Comparison of ENCODE assay signal across 21 cellular contexts in the genomic region with DNA sequence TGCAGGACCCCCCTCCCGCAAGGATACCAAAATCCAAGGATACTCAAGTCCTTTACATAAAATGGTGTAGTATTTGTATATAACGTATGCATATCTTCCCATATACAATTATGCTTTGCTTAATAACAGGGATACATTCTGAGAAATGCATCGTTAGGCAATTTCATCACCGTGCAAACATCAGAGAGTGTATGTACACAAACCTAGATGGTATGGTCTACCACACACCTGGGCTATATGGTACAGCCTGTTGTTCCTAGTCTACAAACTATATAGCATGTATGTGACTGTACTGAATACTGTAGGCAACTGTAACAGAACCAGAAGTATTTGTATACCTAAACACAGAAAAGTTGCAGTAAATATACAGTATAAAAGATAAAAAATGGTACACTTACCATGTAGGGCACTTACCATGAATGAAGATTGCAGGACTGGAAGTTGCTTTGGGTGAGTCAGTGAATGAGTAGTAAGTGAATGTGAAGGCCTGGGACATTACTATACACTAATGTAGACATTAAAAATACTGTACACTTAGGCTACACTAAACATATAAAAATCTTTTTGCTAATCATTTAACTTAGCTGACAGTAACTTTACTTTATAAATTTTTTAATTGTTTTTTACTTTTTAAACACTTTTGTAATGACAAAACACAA.
DNase-seq lines count a peak whose midpoint lies in the region; ATAC-seq and TF ChIP-seq lines count a peak whose summit lies in the region.
"Had no signal": no experiment of that assay in that cellular context is flagged by ENCODE, and none has a peak within 500 bp of the region (broad histone marks: within the 10 kb centered on the region; RNA-seq: fewer than 3 reads in every experiment).

No MANE protein-coding gene starts in this region.

- in situ Hi-C loops in GM13977 (cut with MboI; ENCODE audit: low pct_unique_long_range_greater_than_20kb, low sequenced_read_pairs, unreplicated experiment) = no loop called here

- H3K9me3 ChIP-seq in HEK293 (ENCODE audit: control insufficient read depth, insufficient read depth, low read depth, low read length) = no peaks in the 10 kb centered on the region
- H3K9me3 ChIP-seq: SJSA1 had no signal

- POLR2A ChIA-PET in HEK293 (lab: Yijun Ruan, JAX) = no interaction called here

- DNase-seq in NCI-H510A treated with DMSO at 0.1 percent for 48 hours (lab: John Stamatoyannopoulos, UW) (peak; percentile 7), NCI-H510A (lab: John Stamatoyannopoulos, UW) (no peak), RKO (ENCODE audit: low spot score) (peak; percentile 31), foreskin keratinocyte (peak in 1 of 2 donors; percentile 32), NCI-H1694 treated with DMSO at 0.1 percent for 48 hours (lab: John Stamatoyannopoulos, UW) (no peak), GM13977 (ENCODE audit: low spot score) (no peak), NCI-H2107 (lab: John Stamatoyannopoulos, UW) (no peak)
- DNase-seq: CD8-positive, alpha-beta memory T cell; HCEC 1CT; KBM-7; MM.1S; NCI-H1048; NCI-H146; NCI-H2029 treated with DMSO at 0.1 percent for 48 hours; NCI-H446; NCI-H82 had no signal

- CTCF ChIA-PET in HEK293 (lab: Yijun Ruan, JAX) = no interaction called here

- no peaks in the 10 kb centered on the region for H3K27me3 ChIP-seq in foreskin keratinocyte
- H3K27me3 ChIP-seq: SJSA1 had no signal

- no peaks in the 10 kb centered on the region for H3K4me1 ChIP-seq in HEK293 (ENCODE audit: control insufficient read depth, insufficient read depth, low read length)
- H3K4me1 ChIP-seq in foreskin keratinocyte = no peaks in the 10 kb centered on the region
- H3K4me1 ChIP-seq: SJSA1 had no signal

- H3K27ac ChIP-seq in HEK293 (ENCODE audit: extremely low read depth, low read depth, low read length) (no peak overlapping the region), foreskin keratinocyte (no peak overlapping the region)
- H3K27ac ChIP-seq: C4-2B, SJSA1 had no signal

- peak; percentile 48 for ATAC-seq in foreskin keratinocyte
- ATAC-seq: GM23338, Right ventricle myocardium inferior had no signal

- TF ChIP-seq CTCF in HEK293 (tag by site-specific recombination; IDR thresholded peaks at IDR 0.05) = no peak
- TF ChIP-seq CTCF in foreskin keratinocyte (conservative IDR thresholded peaks at IDR 0.05) = no peak
- no peak for TF ChIP-seq CTCF in GM13977 (IDR thresholded peaks at IDR 0.05; ENCODE audit: extremely low read depth, insufficient read depth, missing control alignments)

- no peaks in the 10 kb centered on the region for H3K36me3 ChIP-seq in HEK293 (ENCODE audit: control insufficient read depth in 2 of 2, insufficient read depth in 1 of 2, low read length in 2 of 2)
- H3K36me3 ChIP-seq: SJSA1 had no signal

- no peak overlapping the region for H3K4me3 ChIP-seq in HEK293 (ENCODE audit: low read depth, low read length)
- H3K4me3 ChIP-seq: GM23338, SJSA1 had no signal

TF ChIP-seq in HEK293, 187 proteins besides CTCF, POLR2A, EP300 and RAD21:
- no peak for TF ChIP-seq ZNF121 (tag by site-specific recombination; IDR thresholded peaks at IDR 0.05)
- TF ChIP-seq, protein P1, sequence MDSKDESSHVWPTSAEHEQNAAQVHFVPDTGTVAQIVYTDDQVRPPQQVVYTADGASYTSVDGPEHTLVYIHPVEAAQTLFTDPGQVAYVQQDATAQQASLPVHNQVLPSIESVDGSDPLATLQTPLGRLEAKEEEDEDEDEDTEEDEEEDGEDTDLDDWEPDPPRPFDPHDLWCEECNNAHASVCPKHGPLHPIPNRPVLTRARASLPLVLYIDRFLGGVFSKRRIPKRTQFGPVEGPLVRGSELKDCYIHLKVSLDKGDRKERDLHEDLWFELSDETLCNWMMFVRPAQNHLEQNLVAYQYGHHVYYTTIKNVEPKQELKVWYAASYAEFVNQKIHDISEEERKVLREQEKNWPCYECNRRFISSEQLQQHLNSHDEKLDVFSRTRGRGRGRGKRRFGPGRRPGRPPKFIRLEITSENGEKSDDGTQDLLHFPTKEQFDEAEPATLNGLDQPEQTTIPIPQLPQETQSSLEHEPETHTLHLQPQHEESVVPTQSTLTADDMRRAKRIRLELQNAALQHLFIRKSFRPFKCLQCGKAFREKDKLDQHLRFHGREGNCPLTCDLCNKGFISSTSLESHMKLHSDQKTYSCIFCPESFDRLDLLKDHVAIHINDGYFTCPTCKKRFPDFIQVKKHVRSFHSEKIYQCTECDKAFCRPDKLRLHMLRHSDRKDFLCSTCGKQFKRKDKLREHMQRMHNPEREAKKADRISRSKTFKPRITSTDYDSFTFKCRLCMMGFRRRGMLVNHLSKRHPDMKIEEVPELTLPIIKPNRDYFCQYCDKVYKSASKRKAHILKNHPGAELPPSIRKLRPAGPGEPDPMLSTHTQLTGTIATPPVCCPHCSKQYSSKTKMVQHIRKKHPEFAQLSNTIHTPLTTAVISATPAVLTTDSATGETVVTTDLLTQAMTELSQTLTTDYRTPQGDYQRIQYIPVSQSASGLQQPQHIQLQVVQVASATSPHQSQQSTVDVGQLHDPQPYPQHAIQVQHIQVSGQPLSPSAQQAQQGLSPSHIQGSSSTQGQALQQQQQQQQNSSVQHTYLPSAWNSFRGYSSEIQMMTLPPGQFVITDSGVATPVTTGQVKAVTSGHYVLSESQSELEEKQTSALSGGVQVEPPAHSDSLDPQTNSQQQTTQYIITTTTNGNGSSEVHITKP (tag by site-specific recombination; IDR thresholded peaks at IDR 0.05) = peak; percentile 24; the same call in 1 of the 2 replicates
- no peak for TF ChIP-seq ZNF701 (tag by site-specific recombination; IDR thresholded peaks at IDR 0.05)

Comparison
In these comparisons a context has a peak if more than half of its experiments do, and no peak if none do; other contexts are left out.
1. DNase-seq: peak in NCI-H510A treated with DMSO at 0.1 percent for 48 hours (single experiment) and RKO (single experiment); none in NCI-H510A (single experiment), NCI-H1694 treated with DMSO at 0.1 percent for 48 hours (single experiment), GM13977 (single experiment) and NCI-H2107 (single experiment).